ENCODE assay signal across 1 cellular context in the genomic region with DNA sequence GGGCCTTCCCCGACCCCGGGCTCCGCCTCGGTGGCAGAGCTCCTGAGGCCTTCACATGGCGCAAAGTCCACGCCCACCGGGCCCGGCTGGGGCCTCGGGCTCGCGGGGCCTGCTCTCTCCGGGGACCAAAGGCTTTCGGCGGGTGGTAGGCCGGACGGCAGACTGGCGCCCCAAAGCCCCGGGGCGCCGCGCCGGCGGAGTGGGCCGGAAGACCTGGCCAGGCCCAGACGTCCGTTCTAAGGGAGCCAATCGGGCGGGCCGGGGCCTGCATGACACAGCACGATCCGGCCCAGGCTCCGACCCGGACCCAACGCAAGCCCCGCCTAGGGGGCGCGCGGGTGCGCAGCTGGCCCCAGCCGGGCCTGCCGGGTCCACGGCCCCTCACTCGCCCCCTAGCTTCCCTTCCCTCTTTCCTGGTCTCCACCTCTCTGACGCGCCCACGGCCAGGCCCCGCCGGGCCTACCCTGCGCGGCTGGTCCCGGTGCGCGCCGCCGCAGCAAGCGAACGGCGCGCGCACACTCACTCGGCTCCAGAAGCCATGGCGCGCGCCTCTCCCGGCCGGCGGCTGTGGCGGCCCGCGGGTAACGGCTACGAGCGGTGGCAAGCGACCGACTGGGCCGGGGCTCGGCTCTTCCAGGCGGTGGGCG.
TF ChIP-seq lines count a peak whose summit lies in the region.

No MANE protein-coding gene starts in this region.

TF ChIP-seq in HepG2, 621 proteins besides CTCF, POLR2A, EP300 and RAD21 (continued from another document):
- TF ChIP-seq, protein P1, sequence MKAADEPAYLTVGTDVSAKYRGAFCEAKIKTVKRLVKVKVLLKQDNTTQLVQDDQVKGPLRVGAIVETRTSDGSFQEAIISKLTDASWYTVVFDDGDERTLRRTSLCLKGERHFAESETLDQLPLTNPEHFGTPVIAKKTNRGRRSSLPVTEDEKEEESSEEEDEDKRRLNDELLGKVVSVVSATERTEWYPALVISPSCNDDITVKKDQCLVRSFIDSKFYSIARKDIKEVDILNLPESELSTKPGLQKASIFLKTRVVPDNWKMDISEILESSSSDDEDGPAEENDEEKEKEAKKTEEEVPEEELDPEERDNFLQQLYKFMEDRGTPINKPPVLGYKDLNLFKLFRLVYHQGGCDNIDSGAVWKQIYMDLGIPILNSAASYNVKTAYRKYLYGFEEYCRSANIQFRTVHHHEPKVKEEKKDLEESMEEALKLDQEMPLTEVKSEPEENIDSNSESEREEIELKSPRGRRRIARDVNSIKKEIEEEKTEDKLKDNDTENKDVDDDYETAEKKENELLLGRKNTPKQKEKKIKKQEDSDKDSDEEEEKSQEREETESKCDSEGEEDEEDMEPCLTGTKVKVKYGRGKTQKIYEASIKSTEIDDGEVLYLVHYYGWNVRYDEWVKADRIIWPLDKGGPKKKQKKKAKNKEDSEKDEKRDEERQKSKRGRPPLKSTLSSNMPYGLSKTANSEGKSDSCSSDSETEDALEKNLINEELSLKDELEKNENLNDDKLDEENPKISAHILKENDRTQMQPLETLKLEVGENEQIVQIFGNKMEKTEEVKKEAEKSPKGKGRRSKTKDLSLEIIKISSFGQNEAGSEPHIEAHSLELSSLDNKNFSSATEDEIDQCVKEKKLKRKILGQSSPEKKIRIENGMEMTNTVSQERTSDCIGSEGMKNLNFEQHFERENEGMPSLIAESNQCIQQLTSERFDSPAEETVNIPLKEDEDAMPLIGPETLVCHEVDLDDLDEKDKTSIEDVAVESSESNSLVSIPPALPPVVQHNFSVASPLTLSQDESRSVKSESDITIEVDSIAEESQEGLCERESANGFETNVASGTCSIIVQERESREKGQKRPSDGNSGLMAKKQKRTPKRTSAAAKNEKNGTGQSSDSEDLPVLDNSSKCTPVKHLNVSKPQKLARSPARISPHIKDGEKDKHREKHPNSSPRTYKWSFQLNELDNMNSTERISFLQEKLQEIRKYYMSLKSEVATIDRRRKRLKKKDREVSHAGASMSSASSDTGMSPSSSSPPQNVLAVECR (CRISPR knock-in tag; IDR thresholded peaks at IDR 0.05; ENCODE audit: borderline replicate concordance), result peak; percentile 92
- TF ChIP-seq, protein P2, sequence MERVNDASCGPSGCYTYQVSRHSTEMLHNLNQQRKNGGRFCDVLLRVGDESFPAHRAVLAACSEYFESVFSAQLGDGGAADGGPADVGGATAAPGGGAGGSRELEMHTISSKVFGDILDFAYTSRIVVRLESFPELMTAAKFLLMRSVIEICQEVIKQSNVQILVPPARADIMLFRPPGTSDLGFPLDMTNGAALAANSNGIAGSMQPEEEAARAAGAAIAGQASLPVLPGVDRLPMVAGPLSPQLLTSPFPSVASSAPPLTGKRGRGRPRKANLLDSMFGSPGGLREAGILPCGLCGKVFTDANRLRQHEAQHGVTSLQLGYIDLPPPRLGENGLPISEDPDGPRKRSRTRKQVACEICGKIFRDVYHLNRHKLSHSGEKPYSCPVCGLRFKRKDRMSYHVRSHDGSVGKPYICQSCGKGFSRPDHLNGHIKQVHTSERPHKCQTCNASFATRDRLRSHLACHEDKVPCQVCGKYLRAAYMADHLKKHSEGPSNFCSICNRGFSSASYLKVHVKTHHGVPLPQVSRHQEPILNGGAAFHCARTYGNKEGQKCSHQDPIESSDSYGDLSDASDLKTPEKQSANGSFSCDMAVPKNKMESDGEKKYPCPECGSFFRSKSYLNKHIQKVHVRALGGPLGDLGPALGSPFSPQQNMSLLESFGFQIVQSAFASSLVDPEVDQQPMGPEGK (CRISPR knock-in tag; IDR thresholded peaks at IDR 0.05), result peak; percentile 67
- no peak for TF ChIP-seq ZNF605 (CRISPR knock-in tag; IDR thresholded peaks at IDR 0.05)
- TF ChIP-seq ZFP62 (CRISPR knock-in tag; IDR thresholded peaks at IDR 0.05), result no peak
- TF ChIP-seq TEAD3 (CRISPR knock-in tag; optimal IDR thresholded peaks at IDR 0.05; ENCODE audit: borderline replicate concordance), result no peak
- no peak for TF ChIP-seq SP5 (CRISPR knock-in tag; IDR thresholded peaks at IDR 0.05; ENCODE audit: borderline replicate concordance, low read depth)
- TF ChIP-seq ZNF781 (CRISPR knock-in tag; IDR thresholded peaks at IDR 0.05; ENCODE audit: borderline replicate concordance, not compliant biosample characterization), result no peak
- TF ChIP-seq, protein P3, sequence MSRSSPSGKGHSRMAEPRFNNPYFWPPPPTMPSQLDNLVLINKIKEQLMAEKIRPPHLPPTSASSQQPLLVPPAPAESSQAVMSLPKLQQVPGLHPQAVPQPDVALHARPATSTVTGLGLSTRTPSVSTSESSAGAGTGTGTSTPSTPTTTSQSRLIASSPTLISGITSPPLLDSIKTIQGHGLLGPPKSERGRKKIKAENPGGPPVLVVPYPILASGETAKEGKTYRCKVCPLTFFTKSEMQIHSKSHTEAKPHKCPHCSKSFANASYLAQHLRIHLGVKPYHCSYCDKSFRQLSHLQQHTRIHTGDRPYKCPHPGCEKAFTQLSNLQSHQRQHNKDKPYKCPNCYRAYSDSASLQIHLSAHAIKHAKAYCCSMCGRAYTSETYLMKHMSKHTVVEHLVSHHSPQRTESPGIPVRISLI (CRISPR knock-in tag; IDR thresholded peaks at IDR 0.05; ENCODE audit: borderline replicate concordance), result 0 out of 2 replicates have a peak, but pooled peaks have one; percentile 6
- TF ChIP-seq MBD4 (IDR thresholded peaks at IDR 0.05; ENCODE audit: borderline replicate concordance, low read length), result no peak
- TF ChIP-seq, protein P4, sequence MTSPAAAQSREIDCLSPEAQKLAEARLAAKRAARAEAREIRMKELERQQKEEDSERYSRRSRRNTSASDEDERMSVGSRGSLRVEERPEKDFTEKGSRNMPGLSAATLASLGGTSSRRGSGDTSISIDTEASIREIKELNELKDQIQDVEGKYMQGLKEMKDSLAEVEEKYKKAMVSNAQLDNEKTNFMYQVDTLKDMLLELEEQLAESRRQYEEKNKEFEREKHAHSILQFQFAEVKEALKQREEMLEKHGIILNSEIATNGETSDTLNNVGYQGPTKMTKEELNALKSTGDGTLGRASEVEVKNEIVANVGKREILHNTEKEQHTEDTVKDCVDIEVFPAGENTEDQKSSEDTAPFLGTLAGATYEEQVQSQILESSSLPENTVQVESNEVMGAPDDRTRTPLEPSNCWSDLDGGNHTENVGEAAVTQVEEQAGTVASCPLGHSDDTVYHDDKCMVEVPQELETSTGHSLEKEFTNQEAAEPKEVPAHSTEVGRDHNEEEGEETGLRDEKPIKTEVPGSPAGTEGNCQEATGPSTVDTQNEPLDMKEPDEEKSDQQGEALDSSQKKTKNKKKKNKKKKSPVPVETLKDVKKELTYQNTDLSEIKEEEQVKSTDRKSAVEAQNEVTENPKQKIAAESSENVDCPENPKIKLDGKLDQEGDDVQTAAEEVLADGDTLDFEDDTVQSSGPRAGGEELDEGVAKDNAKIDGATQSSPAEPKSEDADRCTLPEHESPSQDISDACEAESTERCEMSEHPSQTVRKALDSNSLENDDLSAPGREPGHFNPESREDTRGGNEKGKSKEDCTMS (CRISPR knock-in tag; conservative IDR thresholded peaks at IDR 0.05), result no peak
- no peak for TF ChIP-seq ZNF296 (CRISPR knock-in tag; conservative IDR thresholded peaks at IDR 0.05)
- TF ChIP-seq ARID2 (CRISPR knock-in tag; IDR thresholded peaks at IDR 0.05; ENCODE audit: borderline replicate concordance), result peak; percentile 57; the same call in 1 of the 2 replicates
- TF ChIP-seq, protein P5, sequence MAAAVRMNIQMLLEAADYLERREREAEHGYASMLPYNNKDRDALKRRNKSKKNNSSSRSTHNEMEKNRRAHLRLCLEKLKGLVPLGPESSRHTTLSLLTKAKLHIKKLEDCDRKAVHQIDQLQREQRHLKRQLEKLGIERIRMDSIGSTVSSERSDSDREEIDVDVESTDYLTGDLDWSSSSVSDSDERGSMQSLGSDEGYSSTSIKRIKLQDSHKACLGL (CRISPR knock-in tag; IDR thresholded peaks at IDR 0.05), result peak; percentile 82
- peak; percentile 70 for TF ChIP-seq NFYB (CRISPR knock-in tag; IDR thresholded peaks at IDR 0.05)
- TF ChIP-seq ZNF839 (CRISPR knock-in tag; IDR thresholded peaks at IDR 0.05; ENCODE audit: borderline replicate concordance), result no peak
- TF ChIP-seq, protein P6, sequence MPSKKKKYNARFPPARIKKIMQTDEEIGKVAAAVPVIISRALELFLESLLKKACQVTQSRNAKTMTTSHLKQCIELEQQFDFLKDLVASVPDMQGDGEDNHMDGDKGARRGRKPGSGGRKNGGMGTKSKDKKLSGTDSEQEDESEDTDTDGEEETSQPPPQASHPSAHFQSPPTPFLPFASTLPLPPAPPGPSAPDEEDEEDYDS (CRISPR knock-in tag; IDR thresholded peaks at IDR 0.05), result 0 out of 2 replicates have a peak, but pooled peaks have one; percentile 11
- no peak; the same call in 1 of the 2 replicates for TF ChIP-seq GLI4 (CRISPR knock-in tag; IDR thresholded peaks at IDR 0.05; ENCODE audit: borderline replicate concordance)
- TF ChIP-seq, protein P7, sequence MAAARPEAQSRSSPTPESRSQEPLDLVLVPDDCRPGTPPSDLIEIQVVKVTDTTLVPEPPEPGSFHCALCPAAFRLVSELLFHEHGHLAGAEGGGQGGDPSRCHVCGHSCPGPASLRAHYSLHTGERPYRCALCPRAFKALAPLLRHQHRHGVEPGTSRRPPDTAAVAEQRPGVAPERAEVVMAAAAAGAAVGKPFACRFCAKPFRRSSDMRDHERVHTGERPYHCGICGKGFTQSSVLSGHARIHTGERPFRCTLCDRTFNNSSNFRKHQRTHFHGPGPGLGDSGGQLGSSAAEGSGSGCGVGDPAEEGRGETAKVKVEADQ (CRISPR knock-in tag; IDR thresholded peaks at IDR 0.05; ENCODE audit: borderline replicate concordance), result no peak
- no peak for TF ChIP-seq ZNF589 (CRISPR knock-in tag; conservative IDR thresholded peaks at IDR 0.05)
- TF ChIP-seq CBX1 (IDR thresholded peaks at IDR 0.05; ENCODE audit: low read depth), result no peak
- TF ChIP-seq, protein P8, sequence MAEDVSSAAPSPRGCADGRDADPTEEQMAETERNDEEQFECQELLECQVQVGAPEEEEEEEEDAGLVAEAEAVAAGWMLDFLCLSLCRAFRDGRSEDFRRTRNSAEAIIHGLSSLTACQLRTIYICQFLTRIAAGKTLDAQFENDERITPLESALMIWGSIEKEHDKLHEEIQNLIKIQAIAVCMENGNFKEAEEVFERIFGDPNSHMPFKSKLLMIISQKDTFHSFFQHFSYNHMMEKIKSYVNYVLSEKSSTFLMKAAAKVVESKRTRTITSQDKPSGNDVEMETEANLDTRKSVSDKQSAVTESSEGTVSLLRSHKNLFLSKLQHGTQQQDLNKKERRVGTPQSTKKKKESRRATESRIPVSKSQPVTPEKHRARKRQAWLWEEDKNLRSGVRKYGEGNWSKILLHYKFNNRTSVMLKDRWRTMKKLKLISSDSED (CRISPR knock-in tag; IDR thresholded peaks at IDR 0.05), result peak; percentile 77; the same call in 1 of the 2 replicates
- TF ChIP-seq, protein P9, sequence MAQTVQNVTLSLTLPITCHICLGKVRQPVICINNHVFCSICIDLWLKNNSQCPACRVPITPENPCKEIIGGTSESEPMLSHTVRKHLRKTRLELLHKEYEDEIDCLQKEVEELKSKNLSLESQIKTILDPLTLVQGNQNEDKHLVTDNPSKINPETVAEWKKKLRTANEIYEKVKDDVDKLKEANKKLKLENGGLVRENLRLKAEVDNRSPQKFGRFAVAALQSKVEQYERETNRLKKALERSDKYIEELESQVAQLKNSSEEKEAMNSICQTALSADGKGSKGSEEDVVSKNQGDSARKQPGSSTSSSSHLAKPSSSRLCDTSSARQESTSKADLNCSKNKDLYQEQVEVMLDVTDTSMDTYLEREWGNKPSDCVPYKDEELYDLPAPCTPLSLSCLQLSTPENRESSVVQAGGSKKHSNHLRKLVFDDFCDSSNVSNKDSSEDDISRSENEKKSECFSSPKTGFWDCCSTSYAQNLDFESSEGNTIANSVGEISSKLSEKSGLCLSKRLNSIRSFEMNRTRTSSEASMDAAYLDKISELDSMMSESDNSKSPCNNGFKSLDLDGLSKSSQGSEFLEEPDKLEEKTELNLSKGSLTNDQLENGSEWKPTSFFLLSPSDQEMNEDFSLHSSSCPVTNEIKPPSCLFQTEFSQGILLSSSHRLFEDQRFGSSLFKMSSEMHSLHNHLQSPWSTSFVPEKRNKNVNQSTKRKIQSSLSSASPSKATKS (CRISPR knock-in tag; IDR thresholded peaks at IDR 0.05), result no peak
- TF ChIP-seq, protein P10, sequence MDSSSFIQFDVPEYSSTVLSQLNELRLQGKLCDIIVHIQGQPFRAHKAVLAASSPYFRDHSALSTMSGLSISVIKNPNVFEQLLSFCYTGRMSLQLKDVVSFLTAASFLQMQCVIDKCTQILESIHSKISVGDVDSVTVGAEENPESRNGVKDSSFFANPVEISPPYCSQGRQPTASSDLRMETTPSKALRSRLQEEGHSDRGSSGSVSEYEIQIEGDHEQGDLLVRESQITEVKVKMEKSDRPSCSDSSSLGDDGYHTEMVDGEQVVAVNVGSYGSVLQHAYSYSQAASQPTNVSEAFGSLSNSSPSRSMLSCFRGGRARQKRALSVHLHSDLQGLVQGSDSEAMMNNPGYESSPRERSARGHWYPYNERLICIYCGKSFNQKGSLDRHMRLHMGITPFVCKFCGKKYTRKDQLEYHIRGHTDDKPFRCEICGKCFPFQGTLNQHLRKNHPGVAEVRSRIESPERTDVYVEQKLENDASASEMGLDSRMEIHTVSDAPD (CRISPR knock-in tag; IDR thresholded peaks at IDR 0.05), result no peak; the same call in 1 of the 2 replicates
- TF ChIP-seq ZNF232 (CRISPR knock-in tag; IDR thresholded peaks at IDR 0.05; ENCODE audit: borderline replicate concordance), result peak; percentile 65; the same call in 1 of the 2 replicates
- TF ChIP-seq ZNF501 (CRISPR knock-in tag; IDR thresholded peaks at IDR 0.05), result peak; percentile 53
- TF ChIP-seq SALL1 (CRISPR knock-in tag; IDR thresholded peaks at IDR 0.05), result peak; percentile 64
- TF ChIP-seq ADNP (CRISPR knock-in tag; IDR thresholded peaks at IDR 0.05), result no peak
- peak; percentile 66 for TF ChIP-seq ZMYM4 (CRISPR knock-in tag; IDR thresholded peaks at IDR 0.05)
- TF ChIP-seq MAF1 (CRISPR knock-in tag; IDR thresholded peaks at IDR 0.05; ENCODE audit: borderline replicate concordance), result no peak
- TF ChIP-seq, protein P11, sequence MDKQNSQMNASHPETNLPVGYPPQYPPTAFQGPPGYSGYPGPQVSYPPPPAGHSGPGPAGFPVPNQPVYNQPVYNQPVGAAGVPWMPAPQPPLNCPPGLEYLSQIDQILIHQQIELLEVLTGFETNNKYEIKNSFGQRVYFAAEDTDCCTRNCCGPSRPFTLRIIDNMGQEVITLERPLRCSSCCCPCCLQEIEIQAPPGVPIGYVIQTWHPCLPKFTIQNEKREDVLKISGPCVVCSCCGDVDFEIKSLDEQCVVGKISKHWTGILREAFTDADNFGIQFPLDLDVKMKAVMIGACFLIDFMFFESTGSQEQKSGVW (CRISPR knock-in tag; IDR thresholded peaks at IDR 0.05; ENCODE audit: borderline replicate concordance), result 0 out of 2 replicates have a peak, but pooled peaks have one; percentile 38
- TF ChIP-seq, protein P12, sequence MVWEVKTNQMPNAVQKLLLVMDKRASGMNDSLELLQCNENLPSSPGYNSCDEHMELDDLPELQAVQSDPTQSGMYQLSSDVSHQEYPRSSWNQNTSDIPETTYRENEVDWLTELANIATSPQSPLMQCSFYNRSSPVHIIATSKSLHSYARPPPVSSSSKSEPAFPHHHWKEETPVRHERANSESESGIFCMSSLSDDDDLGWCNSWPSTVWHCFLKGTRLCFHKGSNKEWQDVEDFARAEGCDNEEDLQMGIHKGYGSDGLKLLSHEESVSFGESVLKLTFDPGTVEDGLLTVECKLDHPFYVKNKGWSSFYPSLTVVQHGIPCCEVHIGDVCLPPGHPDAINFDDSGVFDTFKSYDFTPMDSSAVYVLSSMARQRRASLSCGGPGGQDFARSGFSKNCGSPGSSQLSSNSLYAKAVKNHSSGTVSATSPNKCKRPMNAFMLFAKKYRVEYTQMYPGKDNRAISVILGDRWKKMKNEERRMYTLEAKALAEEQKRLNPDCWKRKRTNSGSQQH (CRISPR knock-in tag; IDR thresholded peaks at IDR 0.05; ENCODE audit: low read depth), result no peak
- TF ChIP-seq KDM1A (CRISPR knock-in tag; IDR thresholded peaks at IDR 0.05), result no peak
- TF ChIP-seq CCDC6 (CRISPR knock-in tag; IDR thresholded peaks at IDR 0.05), result no peak
- TF ChIP-seq PCBP2 (optimal IDR thresholded peaks at IDR 0.05; ENCODE audit: low read depth, low read length, poor library complexity, severe bottlenecking), result no peak
- no peak for TF ChIP-seq GATA4 (IDR thresholded peaks at IDR 0.05; ENCODE audit: borderline replicate concordance, low read depth)
- TF ChIP-seq ZNF10 (CRISPR knock-in tag; IDR thresholded peaks at IDR 0.05; ENCODE audit: borderline replicate concordance, low read depth), result no peak
